8 cellular contexts compared by ENCODE assay signal in the genomic region with DNA sequence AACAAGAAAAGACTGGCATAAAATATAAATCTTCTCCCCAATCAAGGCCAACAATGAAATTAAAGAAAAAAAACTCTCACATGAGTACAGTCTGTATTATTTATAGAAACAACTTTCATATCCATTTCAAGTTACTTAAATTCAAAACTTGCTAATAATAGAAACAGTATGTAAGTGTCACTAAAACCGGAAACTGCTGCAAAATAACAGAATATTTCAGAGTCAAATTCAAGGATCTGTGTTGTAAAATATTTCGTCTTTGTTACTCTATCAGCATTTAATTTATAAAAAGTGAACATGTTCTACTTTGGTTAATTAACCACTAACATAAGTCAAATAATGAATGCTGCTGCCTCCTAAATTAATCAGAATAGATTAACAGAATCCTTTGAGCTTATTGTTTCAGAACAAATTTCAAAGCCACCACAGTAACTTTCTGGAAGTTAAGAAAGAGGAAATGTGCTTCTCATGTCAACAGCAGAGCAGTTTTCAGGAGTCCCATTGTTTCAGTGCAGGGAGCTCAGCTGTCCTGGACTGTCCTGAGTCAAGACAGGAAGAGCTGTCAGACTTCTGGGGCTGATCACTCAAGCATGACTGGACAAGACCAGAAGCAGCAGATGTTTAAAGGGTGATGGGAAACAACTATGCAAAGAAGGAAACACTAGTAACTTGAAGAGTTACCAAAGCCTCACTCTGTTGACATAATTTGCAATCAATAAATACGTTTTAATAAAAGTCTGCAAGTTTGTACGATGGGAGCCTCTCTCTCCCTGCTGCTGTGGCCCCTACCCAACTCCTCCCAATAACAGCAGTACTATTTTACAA.
A peak's percentile ranks its signal among the peaks of the same experiment; 100 is the strongest.
DNase-seq lines count a peak whose midpoint lies in the region; ATAC-seq and TF ChIP-seq lines count a peak whose summit lies in the region.

No MANE protein-coding gene starts in this region.

- H3K4me1 Mint-ChIP-seq in activated naive CD8-positive, alpha-beta T cell treated with anti-CD3 and anti-CD28 coated beads, Interleukin-2, amount 10 ng/mL, durations not matched to agents 7 days and 5 days: peaks cover 62% of the 10 kb centered on the region

- H3K4me3 Mint-ChIP-seq in activated naive CD8-positive, alpha-beta T cell treated with anti-CD3 and anti-CD28 coated beads, Interleukin-2, amount 10 ng/mL, durations not matched to agents 7 days and 5 days: peak overlapping the region; percentile 65

- no peaks in the 10 kb centered on the region for H3K9me3 ChIP-seq in right cardiac atrium (ENCODE audit: control insufficient read depth, low read length)

- intact Hi-C loops in right cardiac atrium (cut with DNase I): loop anchor here in 2 of 4 donors (10.0 kb wide), 2 partner anchors 55 to 75 kb away; partner anchors contain the start of gene FOXO1 (in 1 of the 2)

- peak; percentile 88 for ATAC-seq in GM21825 (IDR thresholded peaks at IDR 0.05; ENCODE audit: unreplicated experiment)
- peak; percentile 67 for ATAC-seq in activated naive CD8-positive, alpha-beta T cell treated with anti-CD3 and anti-CD28 coated beads, Interleukin-2, amount 10 ng/mL, durations not matched to agents 7 days and 5 days (ENCODE audit: low read depth)
- ATAC-seq in right cardiac atrium: peak; percentile 81 to 90

- peak overlapping the region; percentile 5 for H3K27ac ChIP-seq in right cardiac atrium (ENCODE audit: low read length)
- peak overlapping the region in 17 of 21 experiments; percentile 0 to 73 (median 40) for H3K27ac ChIP-seq in skin epidermis

- peak; percentile 56 for DNase-seq in GM13976 (ENCODE audit: low spot score)
- peak; percentile 71 for DNase-seq in M059J (ENCODE audit: low read depth)
- no peak for DNase-seq in activated naive CD8-positive, alpha-beta T cell treated with anti-CD3 and anti-CD28 coated beads, Interleukin-2, amount 10 ng/mL, durations not matched to agents 7 days and 5 days
- peak in 1 of 3 donors; percentile 48 for DNase-seq in right cardiac atrium
- DNase-seq in D341Med (ENCODE audit: low spot score): no peak
- no peak for DNase-seq in NK-92 (lab: John Stamatoyannopoulos, UW; ENCODE audit: unreplicated experiment)

- H3K27ac Mint-ChIP-seq in activated naive CD8-positive, alpha-beta T cell treated with anti-CD3 and anti-CD28 coated beads, Interleukin-2, amount 10 ng/mL, durations not matched to agents 7 days and 5 days: peak overlapping the region; percentile 85

- in situ Hi-C loops in GM13976 (cut with MboI; ENCODE audit: low sequenced_read_pairs, unreplicated experiment): no loop called here

- no peaks in the 10 kb centered on the region for H3K9me3 Mint-ChIP-seq in activated naive CD8-positive, alpha-beta T cell treated with anti-CD3 and anti-CD28 coated beads, Interleukin-2, amount 10 ng/mL, durations not matched to agents 7 days and 5 days

- H3K36me3 Mint-ChIP-seq in activated naive CD8-positive, alpha-beta T cell treated with anti-CD3 and anti-CD28 coated beads, Interleukin-2, amount 10 ng/mL, durations not matched to agents 7 days and 5 days: peaks cover 7% of the 10 kb centered on the region

- H3K4me3 ChIP-seq in right cardiac atrium (ENCODE audit: low read length): no peak overlapping the region
- no peak overlapping the region for H3K4me3 ChIP-seq in skin epidermis

- no peaks in the 10 kb centered on the region for H3K27me3 Mint-ChIP-seq in activated naive CD8-positive, alpha-beta T cell treated with anti-CD3 and anti-CD28 coated beads, Interleukin-2, amount 10 ng/mL, durations not matched to agents 7 days and 5 days

- H3K4me1 ChIP-seq in right cardiac atrium (ENCODE audit: control insufficient read depth, insufficient read depth, low read length): peaks cover 20% of the 10 kb centered on the region

- 14% methylated on average over 4 of the region's 4 CpGs for WGBS in right cardiac atrium

- H3K27me3 ChIP-seq in right cardiac atrium (ENCODE audit: control insufficient read depth, insufficient read depth): no peaks in the 10 kb centered on the region

- no peak for TF ChIP-seq CTCF in GM13976 (IDR thresholded peaks at IDR 0.05; ENCODE audit: borderline replicate concordance, control extremely low read depth, extremely low read depth, insufficient read depth, missing control alignments)

- POLR2A ChIA-PET in activated naive CD8-positive, alpha-beta T cell treated with anti-CD3 and anti-CD28 coated beads, Interleukin-2, amount 10 ng/mL, durations not matched to agents 7 days and 5 days (lab: Charles Lee): interaction anchor here (0.6 kb wide), 1 partner anchor 65 kb away, joined by 5 read pairs; no protein-coding TSS in a partner anchor

Comparison
In these comparisons a context has a peak if more than half of its experiments do, and no peak if none do; other contexts are left out.
1. DNase-seq: peak in GM13976 (single experiment) and M059J (single experiment); none in activated naive CD8-positive, alpha-beta T cell treated with anti-CD3 and anti-CD28 coated beads, Interleukin-2, amount 10 ng/mL, durations not matched to agents 7 days and 5 days (single experiment), D341Med (single experiment) and NK-92 (single experiment).
2. Peak in every context shown above with its lines, with median percentiles within 50 percentile points of each other: ATAC-seq.